1 cellular context compared by ENCODE assay signal in the genomic region with DNA sequence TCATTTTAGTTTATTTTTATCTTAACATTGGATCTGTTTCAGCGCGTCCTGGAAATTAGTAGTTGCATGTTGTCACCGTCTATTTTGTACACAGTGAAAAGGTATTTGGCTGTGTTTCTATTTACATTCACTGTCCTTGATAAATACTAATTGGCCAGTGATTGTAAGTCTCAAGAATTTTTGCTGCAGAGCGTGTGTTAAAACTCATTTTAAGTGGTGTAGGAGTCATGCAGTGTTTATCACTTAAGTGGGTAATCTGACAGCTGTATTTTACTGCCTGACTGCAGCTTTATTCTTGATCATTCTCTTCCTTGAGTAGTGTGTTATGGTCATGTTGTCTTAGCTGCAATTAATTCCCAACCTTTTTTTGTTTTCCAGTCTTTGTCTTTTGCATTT.
TF ChIP-seq lines count a peak whose summit lies in the region.

No MANE protein-coding gene starts in this region.

TF ChIP-seq in HEK293, 187 proteins besides CTCF, POLR2A, EP300 and RAD21 (continued from another document and continues in another):
- TF ChIP-seq, protein P1, sequence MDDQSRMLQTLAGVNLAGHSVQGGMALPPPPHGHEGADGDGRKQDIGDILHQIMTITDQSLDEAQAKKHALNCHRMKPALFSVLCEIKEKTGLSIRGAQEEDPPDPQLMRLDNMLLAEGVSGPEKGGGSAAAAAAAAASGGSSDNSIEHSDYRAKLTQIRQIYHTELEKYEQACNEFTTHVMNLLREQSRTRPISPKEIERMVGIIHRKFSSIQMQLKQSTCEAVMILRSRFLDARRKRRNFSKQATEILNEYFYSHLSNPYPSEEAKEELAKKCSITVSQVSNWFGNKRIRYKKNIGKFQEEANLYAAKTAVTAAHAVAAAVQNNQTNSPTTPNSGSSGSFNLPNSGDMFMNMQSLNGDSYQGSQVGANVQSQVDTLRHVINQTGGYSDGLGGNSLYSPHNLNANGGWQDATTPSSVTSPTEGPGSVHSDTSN (CRISPR knock-in tag; IDR thresholded peaks at IDR 0.05), result no peak
- TF ChIP-seq ZBTB1 (tag by site-specific recombination; IDR thresholded peaks at IDR 0.05) (no peak), ZNF354C (tag by site-specific recombination; IDR thresholded peaks at IDR 0.05; ENCODE audit: borderline replicate concordance, low read depth) (no peak), OVOL3 (tag by site-specific recombination; IDR thresholded peaks at IDR 0.05) (0 out of 2 replicates have a peak, but pooled peaks have one; percentile 25), WT1 (tag by site-specific recombination; IDR thresholded peaks at IDR 0.05) (peak; percentile 68; the same call in 1 of the 2 replicates), KLF1 (tag by site-specific recombination; IDR thresholded peaks at IDR 0.05) (no peak), ZNF175 (tag by site-specific recombination; IDR thresholded peaks at IDR 0.05) (no peak), ZNF621 (tag by site-specific recombination; IDR thresholded peaks at IDR 0.05) (no peak), ZEB2 (tag by site-specific recombination; IDR thresholded peaks at IDR 0.05) (peak; percentile 39; the same call in 1 of the 2 replicates), ZFP37 (tag by site-specific recombination; IDR thresholded peaks at IDR 0.05) (no peak), ZNF391 (tag by site-specific recombination; IDR thresholded peaks at IDR 0.05; ENCODE audit: borderline replicate concordance, low read depth) (no peak), ZBTB48 (tag by site-specific recombination; IDR thresholded peaks at IDR 0.05) (no peak), ZNF670 (tag by site-specific recombination; IDR thresholded peaks at IDR 0.05; ENCODE audit: low read depth) (no peak), HOXA7 (CRISPR knock-in tag; IDR thresholded peaks at IDR 0.05; ENCODE audit: borderline replicate concordance) (no peak), MZF1 (tag by site-specific recombination; IDR thresholded peaks at IDR 0.05; ENCODE audit: borderline replicate concordance) (no peak), SETDB1 (IDR thresholded peaks at IDR 0.05; ENCODE audit: insufficient read length, low read length) (no peak), KLF9 (tag by site-specific recombination; IDR thresholded peaks at IDR 0.05; ENCODE audit: low read depth) (no peak), ZNF560 (tag by site-specific recombination; IDR thresholded peaks at IDR 0.05; ENCODE audit: borderline replicate concordance) (no peak), ZNF626 (tag by site-specific recombination; IDR thresholded peaks at IDR 0.05) (no peak), ZNF791 (tag by site-specific recombination; IDR thresholded peaks at IDR 0.05) (no peak), ZNF501 (tag by site-specific recombination; IDR thresholded peaks at IDR 0.05) (no peak), ZNF747 (tag by site-specific recombination; IDR thresholded peaks at IDR 0.05) (no peak), ZNF585B (tag by site-specific recombination; IDR thresholded peaks at IDR 0.05) (no peak), ZNF157 (tag by site-specific recombination; IDR thresholded peaks at IDR 0.05) (no peak), ZNF274 (IDR thresholded peaks at IDR 0.05; ENCODE audit: low read length) (no peak), ZNF274 (tag by site-specific recombination; IDR thresholded peaks at IDR 0.05; ENCODE audit: borderline replicate concordance) (no peak), ZNF302 (tag by site-specific recombination; IDR thresholded peaks at IDR 0.05; ENCODE audit: low read depth) (no peak)
- TF ChIP-seq, protein P2, sequence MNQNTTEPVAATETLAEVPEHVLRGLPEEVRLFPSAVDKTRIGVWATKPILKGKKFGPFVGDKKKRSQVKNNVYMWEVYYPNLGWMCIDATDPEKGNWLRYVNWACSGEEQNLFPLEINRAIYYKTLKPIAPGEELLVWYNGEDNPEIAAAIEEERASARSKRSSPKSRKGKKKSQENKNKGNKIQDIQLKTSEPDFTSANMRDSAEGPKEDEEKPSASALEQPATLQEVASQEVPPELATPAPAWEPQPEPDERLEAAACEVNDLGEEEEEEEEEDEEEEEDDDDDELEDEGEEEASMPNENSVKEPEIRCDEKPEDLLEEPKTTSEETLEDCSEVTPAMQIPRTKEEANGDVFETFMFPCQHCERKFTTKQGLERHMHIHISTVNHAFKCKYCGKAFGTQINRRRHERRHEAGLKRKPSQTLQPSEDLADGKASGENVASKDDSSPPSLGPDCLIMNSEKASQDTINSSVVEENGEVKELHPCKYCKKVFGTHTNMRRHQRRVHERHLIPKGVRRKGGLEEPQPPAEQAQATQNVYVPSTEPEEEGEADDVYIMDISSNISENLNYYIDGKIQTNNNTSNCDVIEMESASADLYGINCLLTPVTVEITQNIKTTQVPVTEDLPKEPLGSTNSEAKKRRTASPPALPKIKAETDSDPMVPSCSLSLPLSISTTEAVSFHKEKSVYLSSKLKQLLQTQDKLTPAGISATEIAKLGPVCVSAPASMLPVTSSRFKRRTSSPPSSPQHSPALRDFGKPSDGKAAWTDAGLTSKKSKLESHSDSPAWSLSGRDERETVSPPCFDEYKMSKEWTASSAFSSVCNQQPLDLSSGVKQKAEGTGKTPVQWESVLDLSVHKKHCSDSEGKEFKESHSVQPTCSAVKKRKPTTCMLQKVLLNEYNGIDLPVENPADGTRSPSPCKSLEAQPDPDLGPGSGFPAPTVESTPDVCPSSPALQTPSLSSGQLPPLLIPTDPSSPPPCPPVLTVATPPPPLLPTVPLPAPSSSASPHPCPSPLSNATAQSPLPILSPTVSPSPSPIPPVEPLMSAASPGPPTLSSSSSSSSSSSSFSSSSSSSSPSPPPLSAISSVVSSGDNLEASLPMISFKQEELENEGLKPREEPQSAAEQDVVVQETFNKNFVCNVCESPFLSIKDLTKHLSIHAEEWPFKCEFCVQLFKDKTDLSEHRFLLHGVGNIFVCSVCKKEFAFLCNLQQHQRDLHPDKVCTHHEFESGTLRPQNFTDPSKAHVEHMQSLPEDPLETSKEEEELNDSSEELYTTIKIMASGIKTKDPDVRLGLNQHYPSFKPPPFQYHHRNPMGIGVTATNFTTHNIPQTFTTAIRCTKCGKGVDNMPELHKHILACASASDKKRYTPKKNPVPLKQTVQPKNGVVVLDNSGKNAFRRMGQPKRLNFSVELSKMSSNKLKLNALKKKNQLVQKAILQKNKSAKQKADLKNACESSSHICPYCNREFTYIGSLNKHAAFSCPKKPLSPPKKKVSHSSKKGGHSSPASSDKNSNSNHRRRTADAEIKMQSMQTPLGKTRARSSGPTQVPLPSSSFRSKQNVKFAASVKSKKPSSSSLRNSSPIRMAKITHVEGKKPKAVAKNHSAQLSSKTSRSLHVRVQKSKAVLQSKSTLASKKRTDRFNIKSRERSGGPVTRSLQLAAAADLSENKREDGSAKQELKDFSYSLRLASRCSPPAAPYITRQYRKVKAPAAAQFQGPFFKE (tag by site-specific recombination; IDR thresholded peaks at IDR 0.05; ENCODE audit: borderline replicate concordance), result no peak
- TF ChIP-seq, protein P3, sequence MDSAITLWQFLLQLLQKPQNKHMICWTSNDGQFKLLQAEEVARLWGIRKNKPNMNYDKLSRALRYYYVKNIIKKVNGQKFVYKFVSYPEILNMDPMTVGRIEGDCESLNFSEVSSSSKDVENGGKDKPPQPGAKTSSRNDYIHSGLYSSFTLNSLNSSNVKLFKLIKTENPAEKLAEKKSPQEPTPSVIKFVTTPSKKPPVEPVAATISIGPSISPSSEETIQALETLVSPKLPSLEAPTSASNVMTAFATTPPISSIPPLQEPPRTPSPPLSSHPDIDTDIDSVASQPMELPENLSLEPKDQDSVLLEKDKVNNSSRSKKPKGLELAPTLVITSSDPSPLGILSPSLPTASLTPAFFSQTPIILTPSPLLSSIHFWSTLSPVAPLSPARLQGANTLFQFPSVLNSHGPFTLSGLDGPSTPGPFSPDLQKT (IDR thresholded peaks at IDR 0.05; ENCODE audit: borderline replicate concordance, low read depth, low read length), result no peak
- TF ChIP-seq, protein P4, sequence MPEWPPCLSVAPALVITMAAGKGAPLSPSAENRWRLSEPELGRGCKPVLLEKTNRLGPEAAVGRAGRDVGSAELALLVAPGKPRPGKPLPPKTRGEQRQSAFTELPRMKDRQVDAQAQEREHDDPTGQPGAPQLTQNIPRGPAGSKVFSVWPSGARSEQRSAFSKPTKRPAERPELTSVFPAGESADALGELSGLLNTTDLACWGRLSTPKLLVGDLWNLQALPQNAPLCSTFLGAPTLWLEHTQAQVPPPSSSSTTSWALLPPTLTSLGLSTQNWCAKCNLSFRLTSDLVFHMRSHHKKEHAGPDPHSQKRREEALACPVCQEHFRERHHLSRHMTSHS (tag by site-specific recombination; IDR thresholded peaks at IDR 0.05), result no peak
- TF ChIP-seq, protein P5, sequence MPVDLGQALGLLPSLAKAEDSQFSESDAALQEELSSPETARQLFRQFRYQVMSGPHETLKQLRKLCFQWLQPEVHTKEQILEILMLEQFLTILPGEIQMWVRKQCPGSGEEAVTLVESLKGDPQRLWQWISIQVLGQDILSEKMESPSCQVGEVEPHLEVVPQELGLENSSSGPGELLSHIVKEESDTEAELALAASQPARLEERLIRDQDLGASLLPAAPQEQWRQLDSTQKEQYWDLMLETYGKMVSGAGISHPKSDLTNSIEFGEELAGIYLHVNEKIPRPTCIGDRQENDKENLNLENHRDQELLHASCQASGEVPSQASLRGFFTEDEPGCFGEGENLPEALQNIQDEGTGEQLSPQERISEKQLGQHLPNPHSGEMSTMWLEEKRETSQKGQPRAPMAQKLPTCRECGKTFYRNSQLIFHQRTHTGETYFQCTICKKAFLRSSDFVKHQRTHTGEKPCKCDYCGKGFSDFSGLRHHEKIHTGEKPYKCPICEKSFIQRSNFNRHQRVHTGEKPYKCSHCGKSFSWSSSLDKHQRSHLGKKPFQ (tag by site-specific recombination; IDR thresholded peaks at IDR 0.05), result no peak
- TF ChIP-seq, protein P6, sequence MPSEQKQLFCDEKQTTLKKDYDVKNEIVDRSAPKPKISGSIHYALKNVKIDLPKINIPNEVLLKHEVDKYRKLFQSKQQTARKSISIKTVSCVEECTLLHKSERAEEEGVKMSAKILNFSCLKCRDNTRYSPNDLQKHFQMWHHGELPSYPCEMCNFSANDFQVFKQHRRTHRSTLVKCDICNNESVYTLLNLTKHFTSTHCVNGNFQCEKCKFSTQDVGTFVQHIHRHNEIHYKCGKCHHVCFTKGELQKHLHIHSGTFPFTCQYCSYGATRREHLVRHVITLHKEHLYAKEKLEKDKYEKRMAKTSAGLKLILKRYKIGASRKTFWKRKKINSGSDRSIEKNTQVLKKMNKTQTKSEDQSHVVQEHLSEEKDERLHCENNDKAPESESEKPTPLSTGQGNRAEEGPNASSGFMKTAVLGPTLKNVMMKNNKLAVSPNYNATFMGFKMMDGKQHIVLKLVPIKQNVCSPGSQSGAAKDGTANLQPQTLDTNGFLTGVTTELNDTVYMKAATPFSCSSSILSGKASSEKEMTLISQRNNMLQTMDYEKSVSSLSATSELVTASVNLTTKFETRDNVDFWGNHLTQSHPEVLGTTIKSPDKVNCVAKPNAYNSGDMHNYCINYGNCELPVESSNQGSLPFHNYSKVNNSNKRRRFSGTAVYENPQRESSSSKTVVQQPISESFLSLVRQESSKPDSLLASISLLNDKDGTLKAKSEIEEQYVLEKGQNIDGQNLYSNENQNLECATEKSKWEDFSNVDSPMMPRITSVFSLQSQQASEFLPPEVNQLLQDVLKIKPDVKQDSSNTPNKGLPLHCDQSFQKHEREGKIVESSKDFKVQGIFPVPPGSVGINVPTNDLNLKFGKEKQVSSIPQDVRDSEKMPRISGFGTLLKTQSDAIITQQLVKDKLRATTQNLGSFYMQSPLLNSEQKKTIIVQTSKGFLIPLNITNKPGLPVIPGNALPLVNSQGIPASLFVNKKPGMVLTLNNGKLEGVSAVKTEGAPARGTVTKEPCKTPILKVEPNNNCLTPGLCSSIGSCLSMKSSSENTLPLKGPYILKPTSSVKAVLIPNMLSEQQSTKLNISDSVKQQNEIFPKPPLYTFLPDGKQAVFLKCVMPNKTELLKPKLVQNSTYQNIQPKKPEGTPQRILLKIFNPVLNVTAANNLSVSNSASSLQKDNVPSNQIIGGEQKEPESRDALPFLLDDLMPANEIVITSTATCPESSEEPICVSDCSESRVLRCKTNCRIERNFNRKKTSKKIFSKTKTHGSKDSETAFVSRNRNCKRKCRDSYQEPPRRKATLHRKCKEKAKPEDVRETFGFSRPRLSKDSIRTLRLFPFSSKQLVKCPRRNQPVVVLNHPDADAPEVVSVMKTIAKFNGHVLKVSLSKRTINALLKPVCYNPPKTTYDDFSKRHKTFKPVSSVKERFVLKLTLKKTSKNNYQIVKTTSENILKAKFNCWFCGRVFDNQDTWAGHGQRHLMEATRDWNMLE (tag by site-specific recombination; conservative IDR thresholded peaks at IDR 0.05; ENCODE audit: low read depth), result no peak
- TF ChIP-seq, protein P7, sequence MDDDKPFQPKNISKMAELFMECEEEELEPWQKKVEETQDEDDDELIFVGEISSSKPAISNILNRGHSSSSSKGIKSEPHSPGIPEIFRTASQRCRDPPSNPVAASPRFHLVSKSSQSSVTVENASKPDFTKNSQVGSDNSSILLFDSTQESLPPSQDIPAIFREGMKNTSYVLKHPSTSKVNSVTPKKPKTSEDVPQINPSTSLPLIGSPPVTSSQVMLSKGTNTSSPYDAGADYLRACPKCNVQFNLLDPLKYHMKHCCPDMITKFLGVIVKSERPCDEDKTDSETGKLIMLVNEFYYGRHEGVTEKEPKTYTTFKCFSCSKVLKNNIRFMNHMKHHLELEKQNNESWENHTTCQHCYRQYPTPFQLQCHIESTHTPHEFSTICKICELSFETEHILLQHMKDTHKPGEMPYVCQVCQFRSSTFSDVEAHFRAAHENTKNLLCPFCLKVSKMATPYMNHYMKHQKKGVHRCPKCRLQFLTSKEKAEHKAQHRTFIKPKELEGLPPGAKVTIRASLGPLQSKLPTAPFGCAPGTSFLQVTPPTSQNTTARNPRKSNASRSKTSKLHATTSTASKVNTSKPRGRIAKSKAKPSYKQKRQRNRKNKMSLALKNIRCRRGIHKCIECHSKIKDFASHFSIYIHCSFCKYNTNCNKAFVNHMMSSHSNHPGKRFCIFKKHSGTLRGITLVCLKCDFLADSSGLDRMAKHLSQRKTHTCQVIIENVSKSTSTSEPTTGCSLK (tag by site-specific recombination; IDR thresholded peaks at IDR 0.05), result no peak
- TF ChIP-seq, protein P8, sequence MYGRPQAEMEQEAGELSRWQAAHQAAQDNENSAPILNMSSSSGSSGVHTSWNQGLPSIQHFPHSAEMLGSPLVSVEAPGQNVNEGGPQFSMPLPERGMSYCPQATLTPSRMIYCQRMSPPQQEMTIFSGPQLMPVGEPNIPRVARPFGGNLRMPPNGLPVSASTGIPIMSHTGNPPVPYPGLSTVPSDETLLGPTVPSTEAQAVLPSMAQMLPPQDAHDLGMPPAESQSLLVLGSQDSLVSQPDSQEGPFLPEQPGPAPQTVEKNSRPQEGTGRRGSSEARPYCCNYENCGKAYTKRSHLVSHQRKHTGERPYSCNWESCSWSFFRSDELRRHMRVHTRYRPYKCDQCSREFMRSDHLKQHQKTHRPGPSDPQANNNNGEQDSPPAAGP (tag by site-specific recombination; IDR thresholded peaks at IDR 0.05), result no peak
- TF ChIP-seq, protein P9, sequence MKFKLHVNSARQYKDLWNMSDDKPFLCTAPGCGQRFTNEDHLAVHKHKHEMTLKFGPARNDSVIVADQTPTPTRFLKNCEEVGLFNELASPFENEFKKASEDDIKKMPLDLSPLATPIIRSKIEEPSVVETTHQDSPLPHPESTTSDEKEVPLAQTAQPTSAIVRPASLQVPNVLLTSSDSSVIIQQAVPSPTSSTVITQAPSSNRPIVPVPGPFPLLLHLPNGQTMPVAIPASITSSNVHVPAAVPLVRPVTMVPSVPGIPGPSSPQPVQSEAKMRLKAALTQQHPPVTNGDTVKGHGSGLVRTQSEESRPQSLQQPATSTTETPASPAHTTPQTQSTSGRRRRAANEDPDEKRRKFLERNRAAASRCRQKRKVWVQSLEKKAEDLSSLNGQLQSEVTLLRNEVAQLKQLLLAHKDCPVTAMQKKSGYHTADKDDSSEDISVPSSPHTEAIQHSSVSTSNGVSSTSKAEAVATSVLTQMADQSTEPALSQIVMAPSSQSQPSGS (tag by site-specific recombination; IDR thresholded peaks at IDR 0.05; ENCODE audit: low read depth), result no peak
